In genomic region chr19:41263850-41264580, GRCh38 we compare ENCODE assay signal across 1 cellular context.
A peak's percentile ranks its signal among the peaks of the same experiment; 100 is the strongest.
TF ChIP-seq lines count a peak whose summit lies in the region.

Gene HNRNPUL1 (plus strand): TSS chr19:41264372. CDS start chr19:41264504, 132 bp downstream.

TF ChIP-seq in GM12878, 131 proteins besides CTCF, POLR2A, EP300 and RAD21 (continued from another document and continues in another):
- TF ChIP-seq ZNF592 (IDR thresholded peaks at IDR 0.05): peak; percentile 83; the same call in 1 of the 2 replicates
- no peak; the same call in 1 of the 2 replicates for TF ChIP-seq LARP7 (IDR thresholded peaks at IDR 0.05)
- 0 out of 2 replicates have a peak, but pooled peaks have one; percentile 37 for TF ChIP-seq WRNIP1 (IDR thresholded peaks at IDR 0.05; ENCODE audit: borderline replicate concordance, low read depth, low read length)
- peak; percentile 97 for TF ChIP-seq SP1 (IDR thresholded peaks at IDR 0.05; ENCODE audit: low read depth, low read length)
- TF ChIP-seq MEF2A (IDR thresholded peaks at IDR 0.05; ENCODE audit: insufficient read depth, low read depth, low read length): peak; percentile 44; the same call in 1 of the 2 replicates
- peak; percentile 52 for TF ChIP-seq RAD51 (IDR thresholded peaks at IDR 0.05)
- no peak; the same call in 1 of the 2 replicates for TF ChIP-seq ZSCAN29 (IDR thresholded peaks at IDR 0.05)
- TF ChIP-seq BACH1 (IDR thresholded peaks at IDR 0.05; ENCODE audit: borderline replicate concordance): no peak; the same call in 1 of the 2 replicates
- no peak for TF ChIP-seq STAT3 (IDR thresholded peaks at IDR 0.05; ENCODE audit: low read depth, low read length)
- TF ChIP-seq SIX5 (IDR thresholded peaks at IDR 0.05; ENCODE audit: low read depth, low read length, severe bottlenecking): no peak
- peak in 1 of 2 experiments; percentile 45; a peak in 1 of 3 replicates for TF ChIP-seq EGR1 (IDR thresholded peaks at IDR 0.05; ENCODE audit: borderline replicate concordance in 1 of 2, low read depth in 2 of 2, low read length in 2 of 2)
- peak; percentile 9 for TF ChIP-seq RUNX3 (IDR thresholded peaks at IDR 0.05; ENCODE audit: low read length)
- peak; percentile 87 for TF ChIP-seq IKZF1 (conservative IDR thresholded peaks at IDR 0.05)
- TF ChIP-seq SREBF1 (IDR thresholded peaks at IDR 0.05; ENCODE audit: low read length): no peak; the same call in 1 of the 2 replicates
- TF ChIP-seq SIN3A (IDR thresholded peaks at IDR 0.05; ENCODE audit: low read depth, low read length): no peak
- peak; percentile 90 for TF ChIP-seq TCF7 (IDR thresholded peaks at IDR 0.05; ENCODE audit: borderline replicate concordance)
- TF ChIP-seq RCOR1 (conservative IDR thresholded peaks at IDR 0.05; ENCODE audit: low read depth, low read length): no peak
- TF ChIP-seq, protein P1, sequence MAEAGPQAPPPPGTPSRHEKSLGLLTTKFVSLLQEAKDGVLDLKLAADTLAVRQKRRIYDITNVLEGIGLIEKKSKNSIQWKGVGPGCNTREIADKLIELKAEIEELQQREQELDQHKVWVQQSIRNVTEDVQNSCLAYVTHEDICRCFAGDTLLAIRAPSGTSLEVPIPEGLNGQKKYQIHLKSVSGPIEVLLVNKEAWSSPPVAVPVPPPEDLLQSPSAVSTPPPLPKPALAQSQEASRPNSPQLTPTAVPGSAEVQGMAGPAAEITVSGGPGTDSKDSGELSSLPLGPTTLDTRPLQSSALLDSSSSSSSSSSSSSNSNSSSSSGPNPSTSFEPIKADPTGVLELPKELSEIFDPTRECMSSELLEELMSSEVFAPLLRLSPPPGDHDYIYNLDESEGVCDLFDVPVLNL (IDR thresholded peaks at IDR 0.05; ENCODE audit: low read depth, low read length): peak; percentile 87
- TF ChIP-seq NKRF (conservative IDR thresholded peaks at IDR 0.05): peak; percentile 86; the same call in 1 of the 2 replicates
- peak; percentile 53; the same call in 1 of the 2 replicates for TF ChIP-seq CBFB (IDR thresholded peaks at IDR 0.05; ENCODE audit: low read depth)
- no peak for TF ChIP-seq JUND (IDR thresholded peaks at IDR 0.05; ENCODE audit: low read depth, low read length)
- TF ChIP-seq BRCA1 (IDR thresholded peaks at IDR 0.05; ENCODE audit: low read depth, low read length): no peak
- TF ChIP-seq, protein P2, sequence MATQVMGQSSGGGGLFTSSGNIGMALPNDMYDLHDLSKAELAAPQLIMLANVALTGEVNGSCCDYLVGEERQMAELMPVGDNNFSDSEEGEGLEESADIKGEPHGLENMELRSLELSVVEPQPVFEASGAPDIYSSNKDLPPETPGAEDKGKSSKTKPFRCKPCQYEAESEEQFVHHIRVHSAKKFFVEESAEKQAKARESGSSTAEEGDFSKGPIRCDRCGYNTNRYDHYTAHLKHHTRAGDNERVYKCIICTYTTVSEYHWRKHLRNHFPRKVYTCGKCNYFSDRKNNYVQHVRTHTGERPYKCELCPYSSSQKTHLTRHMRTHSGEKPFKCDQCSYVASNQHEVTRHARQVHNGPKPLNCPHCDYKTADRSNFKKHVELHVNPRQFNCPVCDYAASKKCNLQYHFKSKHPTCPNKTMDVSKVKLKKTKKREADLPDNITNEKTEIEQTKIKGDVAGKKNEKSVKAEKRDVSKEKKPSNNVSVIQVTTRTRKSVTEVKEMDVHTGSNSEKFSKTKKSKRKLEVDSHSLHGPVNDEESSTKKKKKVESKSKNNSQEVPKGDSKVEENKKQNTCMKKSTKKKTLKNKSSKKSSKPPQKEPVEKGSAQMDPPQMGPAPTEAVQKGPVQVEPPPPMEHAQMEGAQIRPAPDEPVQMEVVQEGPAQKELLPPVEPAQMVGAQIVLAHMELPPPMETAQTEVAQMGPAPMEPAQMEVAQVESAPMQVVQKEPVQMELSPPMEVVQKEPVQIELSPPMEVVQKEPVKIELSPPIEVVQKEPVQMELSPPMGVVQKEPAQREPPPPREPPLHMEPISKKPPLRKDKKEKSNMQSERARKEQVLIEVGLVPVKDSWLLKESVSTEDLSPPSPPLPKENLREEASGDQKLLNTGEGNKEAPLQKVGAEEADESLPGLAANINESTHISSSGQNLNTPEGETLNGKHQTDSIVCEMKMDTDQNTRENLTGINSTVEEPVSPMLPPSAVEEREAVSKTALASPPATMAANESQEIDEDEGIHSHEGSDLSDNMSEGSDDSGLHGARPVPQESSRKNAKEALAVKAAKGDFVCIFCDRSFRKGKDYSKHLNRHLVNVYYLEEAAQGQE (IDR thresholded peaks at IDR 0.05; ENCODE audit: low read depth, low read length): no peak
- TF ChIP-seq SREBF2 (IDR thresholded peaks at IDR 0.05; ENCODE audit: low read length): peak; percentile 82
- peak; percentile 50; the same call in 1 of the 2 replicates for TF ChIP-seq MXI1 (IDR thresholded peaks at IDR 0.05; ENCODE audit: low read depth, low read length)
- no peak; the same call in none of the 2 replicates for TF ChIP-seq ZNF207 (IDR thresholded peaks at IDR 0.05; ENCODE audit: borderline replicate concordance)
- no peak for TF ChIP-seq RELA (IDR thresholded peaks at IDR 0.05; ENCODE audit: borderline replicate concordance, partially characterized antibody)
- TF ChIP-seq CEBPZ (IDR thresholded peaks at IDR 0.05; ENCODE audit: low read depth, low read length): peak; percentile 82
- TF ChIP-seq SMARCA5 (IDR thresholded peaks at IDR 0.05): peak; percentile 86
- TF ChIP-seq BCL11A (IDR thresholded peaks at IDR 0.05; ENCODE audit: low read depth, low read length): no peak
- TF ChIP-seq, protein P3, sequence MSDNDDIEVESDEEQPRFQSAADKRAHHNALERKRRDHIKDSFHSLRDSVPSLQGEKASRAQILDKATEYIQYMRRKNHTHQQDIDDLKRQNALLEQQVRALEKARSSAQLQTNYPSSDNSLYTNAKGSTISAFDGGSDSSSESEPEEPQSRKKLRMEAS (IDR thresholded peaks at IDR 0.05; ENCODE audit: low read depth, low read length): peak; percentile 79
- peak; percentile 60; the same call in 1 of the 2 replicates for TF ChIP-seq NR2F1 (conservative IDR thresholded peaks at IDR 0.05)
- TF ChIP-seq, protein P4, sequence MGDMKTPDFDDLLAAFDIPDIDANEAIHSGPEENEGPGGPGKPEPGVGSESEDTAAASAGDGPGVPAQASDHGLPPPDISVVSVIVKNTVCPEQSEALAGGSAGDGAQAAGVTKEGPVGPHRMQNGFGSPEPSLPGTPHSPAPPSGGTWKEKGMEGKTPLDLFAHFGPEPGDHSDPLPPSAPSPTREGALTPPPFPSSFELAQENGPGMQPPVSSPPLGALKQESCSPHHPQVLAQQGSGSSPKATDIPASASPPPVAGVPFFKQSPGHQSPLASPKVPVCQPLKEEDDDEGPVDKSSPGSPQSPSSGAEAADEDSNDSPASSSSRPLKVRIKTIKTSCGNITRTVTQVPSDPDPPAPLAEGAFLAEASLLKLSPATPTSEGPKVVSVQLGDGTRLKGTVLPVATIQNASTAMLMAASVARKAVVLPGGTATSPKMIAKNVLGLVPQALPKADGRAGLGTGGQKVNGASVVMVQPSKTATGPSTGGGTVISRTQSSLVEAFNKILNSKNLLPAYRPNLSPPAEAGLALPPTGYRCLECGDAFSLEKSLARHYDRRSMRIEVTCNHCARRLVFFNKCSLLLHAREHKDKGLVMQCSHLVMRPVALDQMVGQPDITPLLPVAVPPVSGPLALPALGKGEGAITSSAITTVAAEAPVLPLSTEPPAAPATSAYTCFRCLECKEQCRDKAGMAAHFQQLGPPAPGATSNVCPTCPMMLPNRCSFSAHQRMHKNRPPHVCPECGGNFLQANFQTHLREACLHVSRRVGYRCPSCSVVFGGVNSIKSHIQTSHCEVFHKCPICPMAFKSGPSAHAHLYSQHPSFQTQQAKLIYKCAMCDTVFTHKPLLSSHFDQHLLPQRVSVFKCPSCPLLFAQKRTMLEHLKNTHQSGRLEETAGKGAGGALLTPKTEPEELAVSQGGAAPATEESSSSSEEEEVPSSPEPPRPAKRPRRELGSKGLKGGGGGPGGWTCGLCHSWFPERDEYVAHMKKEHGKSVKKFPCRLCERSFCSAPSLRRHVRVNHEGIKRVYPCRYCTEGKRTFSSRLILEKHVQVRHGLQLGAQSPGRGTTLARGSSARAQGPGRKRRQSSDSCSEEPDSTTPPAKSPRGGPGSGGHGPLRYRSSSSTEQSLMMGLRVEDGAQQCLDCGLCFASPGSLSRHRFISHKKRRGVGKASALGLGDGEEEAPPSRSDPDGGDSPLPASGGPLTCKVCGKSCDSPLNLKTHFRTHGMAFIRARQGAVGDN (IDR thresholded peaks at IDR 0.05): no peak
- TF ChIP-seq, protein P5, sequence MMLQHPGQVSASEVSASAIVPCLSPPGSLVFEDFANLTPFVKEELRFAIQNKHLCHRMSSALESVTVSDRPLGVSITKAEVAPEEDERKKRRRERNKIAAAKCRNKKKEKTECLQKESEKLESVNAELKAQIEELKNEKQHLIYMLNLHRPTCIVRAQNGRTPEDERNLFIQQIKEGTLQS (IDR thresholded peaks at IDR 0.05; ENCODE audit: borderline replicate concordance, extremely low read depth, low read depth, low read length): no peak
- TF ChIP-seq, protein P6, sequence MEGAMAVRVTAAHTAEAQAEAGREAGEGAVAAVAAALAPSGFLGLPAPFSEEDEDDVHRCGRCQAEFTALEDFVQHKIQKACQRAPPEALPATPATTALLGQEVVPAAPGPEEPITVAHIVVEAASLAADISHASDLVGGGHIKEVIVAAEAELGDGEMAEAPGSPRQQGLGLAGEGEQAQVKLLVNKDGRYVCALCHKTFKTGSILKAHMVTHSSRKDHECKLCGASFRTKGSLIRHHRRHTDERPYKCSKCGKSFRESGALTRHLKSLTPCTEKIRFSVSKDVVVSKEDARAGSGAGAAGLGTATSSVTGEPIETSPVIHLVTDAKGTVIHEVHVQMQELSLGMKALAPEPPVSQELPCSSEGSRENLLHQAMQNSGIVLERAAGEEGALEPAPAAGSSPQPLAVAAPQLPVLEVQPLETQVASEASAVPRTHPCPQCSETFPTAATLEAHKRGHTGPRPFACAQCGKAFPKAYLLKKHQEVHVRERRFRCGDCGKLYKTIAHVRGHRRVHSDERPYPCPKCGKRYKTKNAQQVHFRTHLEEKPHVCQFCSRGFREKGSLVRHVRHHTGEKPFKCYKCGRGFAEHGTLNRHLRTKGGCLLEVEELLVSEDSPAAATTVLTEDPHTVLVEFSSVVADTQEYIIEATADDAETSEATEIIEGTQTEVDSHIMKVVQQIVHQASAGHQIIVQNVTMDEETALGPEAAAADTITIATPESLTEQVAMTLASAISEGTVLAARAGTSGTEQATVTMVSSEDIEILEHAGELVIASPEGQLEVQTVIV (IDR thresholded peaks at IDR 0.05; ENCODE audit: borderline replicate concordance, partially characterized antibody): no peak
